ENCODE assay signal across 9 cellular contexts in genomic region chr2:60515751-60516226, GRCh38. TPM values are rescaled to one million over a fixed set of nuclear protein-coding genes. Genes with fewer than 3 reads are reported as not detected.
DNase-seq lines count a peak whose midpoint lies in the region; ATAC-seq, FAIRE-seq and TF ChIP-seq lines count a peak whose summit lies in the region.
"Had no signal": no experiment of that assay in that cellular context is flagged by ENCODE, and none has a peak within 500 bp of the region (broad histone marks: within the 10 kb centered on the region; RNA-seq: fewer than 3 reads in every experiment).

No MANE protein-coding gene starts in this region.

- peak overlapping the region; percentile 67 for H3K4me3 Mint-ChIP-seq in stimulated activated memory B cell treated with anti-CD40 and anti-IgM and Interleukin-4, amounts not matched to agents 10 μg/mL and 1 μg/mL and 100 μg/mL, for 72 hours
- H3K4me3 Mint-ChIP-seq: natural killer cell treated with Interleukin-12 subunit alpha and Interleukin-12 subunit beta and Interleukin-15 and Interleukin-18, amount 100 ng/mL, for 72 hours had no signal

- DNase-seq in GM12892 (ENCODE audit: insufficient read length) (no peak), HS-5 (ENCODE audit: low read depth) (peak; percentile 61), breast epithelium (ENCODE audit: low spot score in 2 of 2) (no peak), COLO668 (lab: John Stamatoyannopoulos, UW; ENCODE audit: unreplicated experiment) (no peak), uterus (no peak)
- no peak for DNase-seq in activated effector memory CD4-positive, alpha-beta T cell treated with anti-CD3 and anti-CD28 coated beads, Interleukin-2, amount 50 U/mL, for 16 hours

- no peak for TF ChIP-seq CTCF in breast epithelium (IDR thresholded peaks at IDR 0.05)
- TF ChIP-seq CTCF in uterus (IDR thresholded peaks at IDR 0.05) = no peak

- intact Hi-C loops in breast epithelium (cut with DNase I; ENCODE audit: low total_unique reads) (no loop called here), uterus (cut with DNase I; ENCODE audit: low total_unique reads) (no loop called here)

- H3K9me3 ChIP-seq in breast epithelium (no peaks in the 10 kb centered on the region), uterus (no peaks in the 10 kb centered on the region)

- H3K27me3 ChIP-seq in breast epithelium = no peaks in the 10 kb centered on the region
- H3K27me3 ChIP-seq in uterus = no peaks in the 10 kb centered on the region

- H3K36me3 ChIP-seq in breast epithelium (no peaks in the 10 kb centered on the region), uterus (no peaks in the 10 kb centered on the region)

- peak overlapping the region; percentile 88 for H3K27ac Mint-ChIP-seq in stimulated activated memory B cell treated with anti-CD40 and anti-IgM and Interleukin-4, amounts not matched to agents 10 μg/mL and 1 μg/mL and 100 μg/mL, for 72 hours
- H3K27ac Mint-ChIP-seq: natural killer cell treated with Interleukin-12 subunit alpha and Interleukin-12 subunit beta and Interleukin-15 and Interleukin-18, amount 100 ng/mL, for 72 hours had no signal

- H3K27ac ChIP-seq in breast epithelium (peak overlapping the region; percentile 33 to 40), uterus (peak overlapping the region in 1 of 2 donors; percentile 15)

- peak; percentile 86 for ATAC-seq in GM21528 (IDR thresholded peaks at IDR 0.05; ENCODE audit: low FRiP score, unreplicated experiment)
- peak; percentile 89 for ATAC-seq in stimulated activated memory B cell treated with anti-CD40 and anti-IgM and Interleukin-4, amounts not matched to agents 10 μg/mL and 1 μg/mL and 100 μg/mL, for 72 hours

- H3K4me1 Mint-ChIP-seq in stimulated activated memory B cell treated with anti-CD40 and anti-IgM and Interleukin-4, amounts not matched to agents 10 μg/mL and 1 μg/mL and 100 μg/mL, for 72 hours = peaks cover 93% of the 10 kb centered on the region

- H3K4me3 ChIP-seq in breast epithelium = peak overlapping the region in 1 of 3 donors; percentile 33
- no peak overlapping the region for H3K4me3 ChIP-seq in uterus

- no peaks in the 10 kb centered on the region for H3K27me3 Mint-ChIP-seq in stimulated activated memory B cell treated with anti-CD40 and anti-IgM and Interleukin-4, amounts not matched to agents 10 μg/mL and 1 μg/mL and 100 μg/mL, for 72 hours

- H3K36me3 Mint-ChIP-seq in stimulated activated memory B cell treated with anti-CD40 and anti-IgM and Interleukin-4, amounts not matched to agents 10 μg/mL and 1 μg/mL and 100 μg/mL, for 72 hours = peaks cover 47% of the 10 kb centered on the region
- H3K36me3 Mint-ChIP-seq: natural killer cell treated with Interleukin-12 subunit alpha and Interleukin-12 subunit beta and Interleukin-15 and Interleukin-18, amount 100 ng/mL, for 72 hours had no signal

- H3K4me1 ChIP-seq in breast epithelium (no peaks in the 10 kb centered on the region), uterus (no peaks in the 10 kb centered on the region)

- TF ChIP-seq POLR2A in GM12892 (IDR thresholded peaks at IDR 0.05; ENCODE audit: low read depth, low read length) (no peak), breast epithelium (IDR thresholded peaks at IDR 0.05) (no peak), uterus (IDR thresholded peaks at IDR 0.05) (no peak)

- no peaks in the 10 kb centered on the region for H3K9me3 Mint-ChIP-seq in stimulated activated memory B cell treated with anti-CD40 and anti-IgM and Interleukin-4, amounts not matched to agents 10 μg/mL and 1 μg/mL and 100 μg/mL, for 72 hours
- H3K9me3 Mint-ChIP-seq: natural killer cell treated with Interleukin-12 subunit alpha and Interleukin-12 subunit beta and Interleukin-15 and Interleukin-18, amount 100 ng/mL, for 72 hours had no signal

- FAIRE-seq in GM12892 (lab: Jason Lieb, UNC) = peak; percentile 90

RNA-seq across cellular contexts. Expression of gene BCL11A, which starts 37.7 kb away (rescaled TPM):
- 7.2 TPM for polyA plus RNA-seq in GM12892 (2012; ENCODE audit: missing spikeins)
- total RNA-seq in breast epithelium = 10 to 100 TPM in 1 of 3 donors, 1 to 10 TPM in 1, under 1 TPM in 1; 0.64 to 13.5 (median 6.2) TPM
- total RNA-seq in uterus = 1 to 10 TPM; 1.5 to 8.8 (median 3.2) TPM
